8 cellular contexts compared by ENCODE assay signal in the genomic region with DNA sequence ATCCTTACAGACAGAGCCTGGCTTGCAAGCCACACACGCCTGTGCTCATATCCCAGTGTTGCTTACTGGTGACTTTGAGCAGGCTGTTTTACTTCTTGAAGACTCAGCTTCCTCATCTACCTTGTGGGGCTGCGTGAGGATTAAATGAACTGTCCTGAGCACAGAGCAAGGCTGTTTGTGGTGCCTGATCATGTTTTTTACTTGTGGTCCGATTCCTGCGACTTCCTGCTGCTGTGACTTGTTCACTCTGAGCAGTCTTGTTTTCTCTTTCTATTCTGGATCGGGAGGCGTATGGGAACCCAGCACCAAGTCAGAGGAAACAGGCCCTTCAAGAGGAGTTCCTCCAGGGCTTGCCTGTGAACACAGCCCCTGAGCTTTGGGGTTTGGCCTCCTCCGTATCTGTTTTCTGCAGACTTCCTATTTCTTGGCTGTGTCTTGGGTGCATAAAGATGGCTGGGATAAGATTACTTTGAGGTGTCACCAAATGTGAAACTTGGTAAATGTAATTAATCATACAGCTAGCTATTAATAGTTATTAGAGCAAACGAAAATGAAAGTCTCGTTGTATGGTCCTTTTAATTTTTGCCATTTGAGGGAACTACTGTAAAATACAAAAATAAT.
DNase-seq lines count a peak whose midpoint lies in the region; ATAC-seq and TF ChIP-seq lines count a peak whose summit lies in the region.

No MANE protein-coding gene starts in this region.

- peaks cover 24% of the 10 kb centered on the region for H3K36me3 ChIP-seq in mesodermal cell (ENCODE audit: control insufficient read depth, insufficient read depth, low read length)

- peaks cover 28% of the 10 kb centered on the region for H3K36me3 Mint-ChIP-seq in activated naive CD4-positive, alpha-beta T cell treated with anti-CD3 and anti-CD28 coated beads, Interleukin-2, amount 50 U/mL, for 24 hours
- H3K36me3 Mint-ChIP-seq in activated T-helper 2 cell treated with anti-CD3 and anti-CD28 coated beads, Interferon-gamma antibody, Interleukin-2, Interleukin-4, amounts not matched to agents 10 μg/mL and 5 μg/mL and 100 μg/mL, durations not matched to agents 14 hours and 24 hours and 36 hours (ENCODE audit: low read depth) = peaks cover 51% of the 10 kb centered on the region
- peaks cover 8% of the 10 kb centered on the region for H3K36me3 Mint-ChIP-seq in progenitor cell of endocrine pancreas (ENCODE audit: insufficient read depth)

- no peak for TF ChIP-seq CTCF in progenitor cell of endocrine pancreas (IDR thresholded peaks at IDR 0.05; ENCODE audit: unreplicated experiment)

- intact Hi-C loops in activated T-helper 2 cell treated with anti-CD3 and anti-CD28 coated beads, Interferon-gamma antibody, Interleukin-2, Interleukin-4, amounts not matched to agents 10 μg/mL and 5 μg/mL and 100 μg/mL, durations not matched to agents 14 hours and 24 hours and 36 hours (cut with micrococcal nuclease) = no loop called here

- H3K4me3 ChIP-seq in mesodermal cell (ENCODE audit: extremely low read depth, insufficient read depth, low read length, poor library complexity, severe bottlenecking) = no peak overlapping the region

- H3K27ac Mint-ChIP-seq in activated naive CD4-positive, alpha-beta T cell treated with anti-CD3 and anti-CD28 coated beads, Interleukin-2, amount 50 U/mL, for 24 hours = peak overlapping the region; percentile 47
- H3K27ac Mint-ChIP-seq in activated T-helper 2 cell treated with anti-CD3 and anti-CD28 coated beads, Interferon-gamma antibody, Interleukin-2, Interleukin-4, amounts not matched to agents 10 μg/mL and 5 μg/mL and 100 μg/mL, durations not matched to agents 14 hours and 24 hours and 36 hours = peak overlapping the region; percentile 68
- no peak overlapping the region for H3K27ac Mint-ChIP-seq in progenitor cell of endocrine pancreas

- 87 to 89% methylated on average over 5 to 6 of the region's 9 CpGs for WGBS in mesodermal cell (ENCODE audit: insufficient coverage in 2 of 2), 2 experiments

- H3K9me3 ChIP-seq in mesodermal cell (ENCODE audit: control insufficient read depth, low read length) = no peaks in the 10 kb centered on the region

- H3K27ac ChIP-seq in mesodermal cell (ENCODE audit: low read depth, low read length, severe bottlenecking) = peak overlapping the region; percentile 44

- H3K4me1 Mint-ChIP-seq in activated naive CD4-positive, alpha-beta T cell treated with anti-CD3 and anti-CD28 coated beads, Interleukin-2, amount 50 U/mL, for 24 hours = peaks cover 20% of the 10 kb centered on the region
- peaks cover 9% of the 10 kb centered on the region for H3K4me1 Mint-ChIP-seq in activated T-helper 2 cell treated with anti-CD3 and anti-CD28 coated beads, Interferon-gamma antibody, Interleukin-2, Interleukin-4, amounts not matched to agents 10 μg/mL and 5 μg/mL and 100 μg/mL, durations not matched to agents 14 hours and 24 hours and 36 hours (ENCODE audit: low read depth)
- peaks cover 3% of the 10 kb centered on the region for H3K4me1 Mint-ChIP-seq in progenitor cell of endocrine pancreas (ENCODE audit: low read depth)

- peak; percentile 79 for ATAC-seq in HG03025 (IDR thresholded peaks at IDR 0.05; ENCODE audit: low FRiP score, unreplicated experiment)

- H3K9me3 Mint-ChIP-seq in activated naive CD4-positive, alpha-beta T cell treated with anti-CD3 and anti-CD28 coated beads, Interleukin-2, amount 50 U/mL, for 24 hours = peaks cover 8% of the 10 kb centered on the region
- H3K9me3 Mint-ChIP-seq in activated T-helper 2 cell treated with anti-CD3 and anti-CD28 coated beads, Interferon-gamma antibody, Interleukin-2, Interleukin-4, amounts not matched to agents 10 μg/mL and 5 μg/mL and 100 μg/mL, durations not matched to agents 14 hours and 24 hours and 36 hours = peaks cover 7% of the 10 kb centered on the region
- H3K9me3 Mint-ChIP-seq in progenitor cell of endocrine pancreas (ENCODE audit: low read depth) = peaks cover 6% of the 10 kb centered on the region

- no peak for DNase-seq in activated naive CD4-positive, alpha-beta T cell treated with Interleukin-2 at 50 U/mL for 16 hours
- DNase-seq in activated T-helper 2 cell treated with anti-CD3 and anti-CD28 coated beads, Interferon-gamma antibody, Interleukin-2, Interleukin-4, amounts not matched to agents 10 μg/mL and 5 μg/mL and 100 μg/mL, durations not matched to agents 14 hours and 24 hours and 36 hours (ENCODE audit: low spot score) = no peak
- DNase-seq in progenitor cell of endocrine pancreas (ENCODE audit: low spot score, unreplicated experiment) (no peak), activated gamma-delta T cell (lab: John Stamatoyannopoulos, UW) (no peak), foreskin melanocyte (no peak)

- no peak overlapping the region for H3K4me3 Mint-ChIP-seq in activated naive CD4-positive, alpha-beta T cell treated with anti-CD3 and anti-CD28 coated beads, Interleukin-2, amount 50 U/mL, for 24 hours
- no peak overlapping the region for H3K4me3 Mint-ChIP-seq in activated T-helper 2 cell treated with anti-CD3 and anti-CD28 coated beads, Interferon-gamma antibody, Interleukin-2, Interleukin-4, amounts not matched to agents 10 μg/mL and 5 μg/mL and 100 μg/mL, durations not matched to agents 14 hours and 24 hours and 36 hours (ENCODE audit: low read depth)
- no peak overlapping the region for H3K4me3 Mint-ChIP-seq in progenitor cell of endocrine pancreas (ENCODE audit: low read depth)

- no peaks in the 10 kb centered on the region for H3K27me3 Mint-ChIP-seq in activated naive CD4-positive, alpha-beta T cell treated with anti-CD3 and anti-CD28 coated beads, Interleukin-2, amount 50 U/mL, for 24 hours
- no peaks in the 10 kb centered on the region for H3K27me3 Mint-ChIP-seq in activated T-helper 2 cell treated with anti-CD3 and anti-CD28 coated beads, Interferon-gamma antibody, Interleukin-2, Interleukin-4, amounts not matched to agents 10 μg/mL and 5 μg/mL and 100 μg/mL, durations not matched to agents 14 hours and 24 hours and 36 hours (ENCODE audit: low read depth)
- peaks cover 2% of the 10 kb centered on the region for H3K27me3 Mint-ChIP-seq in progenitor cell of endocrine pancreas

- H3K4me1 ChIP-seq in mesodermal cell (ENCODE audit: control insufficient read depth, insufficient read depth, low read length, poor library complexity, severe bottlenecking) = no peaks in the 10 kb centered on the region
